In the genomic region with DNA sequence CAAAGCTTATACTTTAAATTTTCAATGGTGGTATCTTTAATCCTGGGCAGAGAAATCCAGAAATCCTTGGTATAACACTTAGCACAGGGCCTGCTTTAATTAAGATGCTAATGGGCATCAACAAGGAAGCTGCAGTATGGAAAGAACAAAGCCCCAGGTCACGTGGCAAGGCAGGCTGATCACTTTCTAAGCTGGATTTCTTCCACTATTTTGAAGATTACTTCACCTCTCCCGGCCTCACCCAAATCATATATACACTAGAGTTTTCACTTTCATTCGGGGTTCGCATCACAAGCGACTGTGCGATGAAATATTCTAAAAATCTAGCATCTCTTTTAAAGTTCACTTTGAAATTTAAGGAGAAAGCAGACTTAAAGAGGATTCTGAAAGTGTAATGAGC, we compare ENCODE assay signal across 10 cellular contexts.
DNase-seq lines count a peak whose midpoint lies in the region; ATAC-seq and TF ChIP-seq lines count a peak whose summit lies in the region.
"Had no signal": no experiment of that assay in that cellular context is flagged by ENCODE, and none has a peak within 500 bp of the region (broad histone marks: within the 10 kb centered on the region; RNA-seq: fewer than 3 reads in every experiment).

No MANE protein-coding gene starts in this region.

- DNase-seq in OCI-M1 (lab: John Stamatoyannopoulos, UW): peak; percentile 48
- peak; percentile 76 for DNase-seq in epithelial cell of esophagus (ENCODE audit: low read depth)
- no peak for DNase-seq in mesothelial cell of epicardium (ENCODE audit: low spot score in 2 of 2, unreplicated experiment in 2 of 2)
- no peak for DNase-seq in thoracic aorta (ENCODE audit: low spot score)
- no peak for DNase-seq in SW 1271 (lab: John Stamatoyannopoulos, UW)
- DNase-seq in kidney tubule cell (ENCODE audit: low spot score): no peak
- DNase-seq: CD8-positive, alpha-beta memory T cell; spleen had no signal

- H3K27me3 Mint-ChIP-seq in mesothelial cell of epicardium (ENCODE audit: low read depth): peaks cover 3% of the 10 kb centered on the region

- H3K27ac ChIP-seq in thoracic aorta: no peak overlapping the region
- H3K27ac ChIP-seq: spleen had no signal

- no peaks in the 10 kb centered on the region for H3K9me3 Mint-ChIP-seq in mesothelial cell of epicardium
- H3K9me3 Mint-ChIP-seq: CD8-positive, alpha-beta memory T cell had no signal

- no peak overlapping the region for H3K4me3 Mint-ChIP-seq in mesothelial cell of epicardium
- H3K4me3 Mint-ChIP-seq: CD8-positive, alpha-beta memory T cell had no signal

- H3K27me3 ChIP-seq in thoracic aorta (replicated peaks; ENCODE audit: insufficient read depth): no peaks in the 10 kb centered on the region
- H3K27me3 ChIP-seq: spleen had no signal

- no peak for TF ChIP-seq CTCF in epithelial cell of esophagus (IDR thresholded peaks at IDR 0.05; ENCODE audit: insufficient read depth, low read depth, low read length, missing control alignments)
- no peak for TF ChIP-seq CTCF in mesothelial cell of epicardium (IDR thresholded peaks at IDR 0.05; ENCODE audit: unreplicated experiment)
- TF ChIP-seq CTCF in thoracic aorta (IDR thresholded peaks at IDR 0.05): no peak

- H3K27ac Mint-ChIP-seq in mesothelial cell of epicardium: peak overlapping the region; percentile 54

- H3K36me3 Mint-ChIP-seq in mesothelial cell of epicardium: no peaks in the 10 kb centered on the region
- H3K36me3 Mint-ChIP-seq: CD8-positive, alpha-beta memory T cell had no signal

- no peaks in the 10 kb centered on the region for H3K9me3 ChIP-seq in thoracic aorta
- H3K9me3 ChIP-seq: spleen had no signal

- peaks cover 50% of the 10 kb centered on the region for H3K4me1 Mint-ChIP-seq in mesothelial cell of epicardium
- H3K4me1 Mint-ChIP-seq: CD8-positive, alpha-beta memory T cell had no signal

- peak overlapping the region; percentile 31 for H3K4me3 ChIP-seq in epithelial cell of esophagus (ENCODE audit: low read length)
- peak overlapping the region; percentile 24 for H3K4me3 ChIP-seq in thoracic aorta
- H3K4me3 ChIP-seq: spleen had no signal

- ATAC-seq in thoracic aorta (ENCODE audit: insufficient number of reproducible peaks, low FRiP score, low read depth): no peak
- ATAC-seq in GM21367 (IDR thresholded peaks at IDR 0.05; ENCODE audit: unreplicated experiment): no peak
- no peak for ATAC-seq in GM19324 (IDR thresholded peaks at IDR 0.05; ENCODE audit: low FRiP score, unreplicated experiment)

- no peaks in the 10 kb centered on the region for H3K36me3 ChIP-seq in thoracic aorta
- H3K36me3 ChIP-seq: spleen had no signal

- peaks cover 16 to 26% of the 10 kb centered on the region in 2 donors for H3K4me1 ChIP-seq in thoracic aorta (ENCODE audit: control insufficient read depth in 1 of 2, low read depth in 2 of 2)

Comparison
In these comparisons a context has a peak if more than half of its experiments do, and no peak if none do; other contexts are left out.
1. DNase-seq: peak in OCI-M1 (single experiment) and epithelial cell of esophagus (single experiment); none in mesothelial cell of epicardium (0 of 2), thoracic aorta (single experiment), SW 1271 (0 of 2) and kidney tubule cell (single experiment).